In the genomic region with DNA sequence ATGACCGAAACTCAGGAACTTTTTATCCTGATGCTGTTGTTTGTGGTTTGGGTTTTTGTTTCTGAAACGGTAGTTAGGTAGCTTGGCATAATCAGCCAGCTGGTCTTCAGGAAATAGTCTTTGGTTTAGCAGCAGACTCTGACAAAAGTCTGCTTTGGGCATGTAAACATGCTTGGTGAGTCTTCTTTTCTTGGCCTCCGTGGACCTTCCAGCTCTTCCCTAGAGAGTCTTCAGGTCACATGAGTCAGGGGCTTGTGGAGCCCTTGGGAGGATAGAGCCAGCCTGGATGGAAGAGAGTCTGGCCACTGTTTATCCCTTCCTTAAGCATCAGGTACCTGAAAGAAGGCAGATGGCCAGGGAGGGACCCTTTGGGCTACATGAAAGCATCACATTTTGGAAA, we compare ENCODE assay signal across 1 cellular context.
TF ChIP-seq lines count a peak whose summit lies in the region.

No MANE protein-coding gene starts in this region.

TF ChIP-seq in WTC11, 78 proteins besides CTCF, POLR2A, EP300 and RAD21 (continued from another document):
- no peak for TF ChIP-seq ESRRA (CRISPR knock-in tag; IDR thresholded peaks at IDR 0.05; ENCODE audit: borderline replicate concordance)
- TF ChIP-seq NR2C2 (CRISPR knock-in tag; IDR thresholded peaks at IDR 0.05), result no peak
- no peak for TF ChIP-seq ZNF423 (CRISPR knock-in tag; IDR thresholded peaks at IDR 0.05)
- TF ChIP-seq NFYB (CRISPR knock-in tag; conservative IDR thresholded peaks at IDR 0.05; ENCODE audit: low read depth), result no peak
- no peak for TF ChIP-seq ZNF281 (CRISPR knock-in tag; IDR thresholded peaks at IDR 0.05)
- TF ChIP-seq FOXP4 (CRISPR knock-in tag; IDR thresholded peaks at IDR 0.05), result no peak
- TF ChIP-seq MLX (CRISPR knock-in tag; IDR thresholded peaks at IDR 0.05), result no peak
